1 cellular context compared by ENCODE assay signal in the genomic region with DNA sequence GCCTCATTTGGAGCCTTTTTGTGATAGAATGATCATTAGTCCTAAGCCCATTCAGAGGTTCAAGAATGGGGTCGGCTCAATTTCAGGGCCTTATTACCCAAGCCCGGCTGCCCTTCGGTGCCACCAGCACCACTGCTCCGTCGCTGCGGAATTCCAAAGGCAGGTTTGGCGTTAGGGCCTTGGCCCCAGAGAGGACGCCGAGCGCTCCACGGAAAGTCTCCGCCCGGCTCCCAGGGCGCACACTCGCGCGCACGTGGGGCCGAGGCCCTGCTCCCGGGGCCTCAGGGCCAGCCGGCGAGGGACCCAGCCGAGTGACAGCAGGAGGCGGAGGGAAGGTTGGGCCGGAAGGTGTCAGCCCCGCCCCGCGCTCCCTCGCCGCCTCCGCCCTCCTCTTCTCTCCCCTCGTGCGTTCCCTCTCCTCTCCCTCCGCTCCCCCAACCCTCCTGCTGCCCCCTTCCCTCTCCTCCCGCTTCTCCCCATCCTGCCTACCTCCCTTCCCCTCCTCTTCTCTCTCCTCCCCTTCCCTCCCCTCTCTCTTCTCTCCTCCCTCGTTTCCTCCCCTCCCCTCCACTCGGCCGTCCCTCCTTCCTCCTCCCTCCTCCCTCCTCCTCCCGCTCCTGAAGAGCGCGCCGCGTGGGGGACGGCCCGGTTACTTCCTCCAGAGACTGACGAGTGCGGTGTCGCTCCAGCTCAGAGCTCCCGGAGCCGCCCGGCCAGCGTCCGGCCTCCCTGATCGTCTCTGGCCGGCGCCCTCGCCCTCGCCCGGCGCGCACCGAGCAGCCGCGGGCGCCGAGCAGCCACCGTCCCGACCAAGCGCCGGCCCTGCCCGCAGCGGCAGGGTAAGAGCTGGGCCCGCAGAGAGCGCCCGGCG.
TF ChIP-seq lines count a peak whose summit lies in the region.

A gene (plus strand): TSS at position 648 of the 871 bp plus-strand sequence. CDS start 4,106 bp downstream, outside the sequence.

TF ChIP-seq in K562, 482 proteins besides CTCF, POLR2A, EP300 and RAD21 (continued from another document and continues in another):
- TF ChIP-seq, protein P1, sequence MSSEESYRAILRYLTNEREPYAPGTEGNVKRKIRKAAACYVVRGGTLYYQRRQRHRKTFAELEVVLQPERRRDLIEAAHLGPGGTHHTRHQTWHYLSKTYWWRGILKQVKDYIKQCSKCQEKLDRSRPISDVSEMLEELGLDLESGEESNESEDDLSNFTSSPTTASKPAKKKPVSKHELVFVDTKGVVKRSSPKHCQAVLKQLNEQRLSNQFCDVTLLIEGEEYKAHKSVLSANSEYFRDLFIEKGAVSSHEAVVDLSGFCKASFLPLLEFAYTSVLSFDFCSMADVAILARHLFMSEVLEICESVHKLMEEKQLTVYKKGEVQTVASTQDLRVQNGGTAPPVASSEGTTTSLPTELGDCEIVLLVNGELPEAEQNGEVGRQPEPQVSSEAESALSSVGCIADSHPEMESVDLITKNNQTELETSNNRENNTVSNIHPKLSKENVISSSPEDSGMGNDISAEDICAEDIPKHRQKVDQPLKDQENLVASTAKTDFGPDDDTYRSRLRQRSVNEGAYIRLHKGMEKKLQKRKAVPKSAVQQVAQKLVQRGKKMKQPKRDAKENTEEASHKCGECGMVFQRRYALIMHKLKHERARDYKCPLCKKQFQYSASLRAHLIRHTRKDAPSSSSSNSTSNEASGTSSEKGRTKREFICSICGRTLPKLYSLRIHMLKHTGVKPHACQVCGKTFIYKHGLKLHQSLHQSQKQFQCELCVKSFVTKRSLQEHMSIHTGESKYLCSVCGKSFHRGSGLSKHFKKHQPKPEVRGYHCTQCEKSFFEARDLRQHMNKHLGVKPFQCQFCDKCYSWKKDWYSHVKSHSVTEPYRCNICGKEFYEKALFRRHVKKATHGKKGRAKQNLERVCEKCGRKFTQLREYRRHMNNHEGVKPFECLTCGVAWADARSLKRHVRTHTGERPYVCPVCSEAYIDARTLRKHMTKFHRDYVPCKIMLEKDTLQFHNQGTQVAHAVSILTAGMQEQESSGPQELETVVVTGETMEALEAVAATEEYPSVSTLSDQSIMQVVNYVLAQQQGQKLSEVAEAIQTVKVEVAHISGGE (CRISPR knock-in tag; IDR thresholded peaks at IDR 0.05) = peak in 1 of 3 experiments; percentile 69; a peak in 2 of 6 replicates
- TF ChIP-seq, protein P2, sequence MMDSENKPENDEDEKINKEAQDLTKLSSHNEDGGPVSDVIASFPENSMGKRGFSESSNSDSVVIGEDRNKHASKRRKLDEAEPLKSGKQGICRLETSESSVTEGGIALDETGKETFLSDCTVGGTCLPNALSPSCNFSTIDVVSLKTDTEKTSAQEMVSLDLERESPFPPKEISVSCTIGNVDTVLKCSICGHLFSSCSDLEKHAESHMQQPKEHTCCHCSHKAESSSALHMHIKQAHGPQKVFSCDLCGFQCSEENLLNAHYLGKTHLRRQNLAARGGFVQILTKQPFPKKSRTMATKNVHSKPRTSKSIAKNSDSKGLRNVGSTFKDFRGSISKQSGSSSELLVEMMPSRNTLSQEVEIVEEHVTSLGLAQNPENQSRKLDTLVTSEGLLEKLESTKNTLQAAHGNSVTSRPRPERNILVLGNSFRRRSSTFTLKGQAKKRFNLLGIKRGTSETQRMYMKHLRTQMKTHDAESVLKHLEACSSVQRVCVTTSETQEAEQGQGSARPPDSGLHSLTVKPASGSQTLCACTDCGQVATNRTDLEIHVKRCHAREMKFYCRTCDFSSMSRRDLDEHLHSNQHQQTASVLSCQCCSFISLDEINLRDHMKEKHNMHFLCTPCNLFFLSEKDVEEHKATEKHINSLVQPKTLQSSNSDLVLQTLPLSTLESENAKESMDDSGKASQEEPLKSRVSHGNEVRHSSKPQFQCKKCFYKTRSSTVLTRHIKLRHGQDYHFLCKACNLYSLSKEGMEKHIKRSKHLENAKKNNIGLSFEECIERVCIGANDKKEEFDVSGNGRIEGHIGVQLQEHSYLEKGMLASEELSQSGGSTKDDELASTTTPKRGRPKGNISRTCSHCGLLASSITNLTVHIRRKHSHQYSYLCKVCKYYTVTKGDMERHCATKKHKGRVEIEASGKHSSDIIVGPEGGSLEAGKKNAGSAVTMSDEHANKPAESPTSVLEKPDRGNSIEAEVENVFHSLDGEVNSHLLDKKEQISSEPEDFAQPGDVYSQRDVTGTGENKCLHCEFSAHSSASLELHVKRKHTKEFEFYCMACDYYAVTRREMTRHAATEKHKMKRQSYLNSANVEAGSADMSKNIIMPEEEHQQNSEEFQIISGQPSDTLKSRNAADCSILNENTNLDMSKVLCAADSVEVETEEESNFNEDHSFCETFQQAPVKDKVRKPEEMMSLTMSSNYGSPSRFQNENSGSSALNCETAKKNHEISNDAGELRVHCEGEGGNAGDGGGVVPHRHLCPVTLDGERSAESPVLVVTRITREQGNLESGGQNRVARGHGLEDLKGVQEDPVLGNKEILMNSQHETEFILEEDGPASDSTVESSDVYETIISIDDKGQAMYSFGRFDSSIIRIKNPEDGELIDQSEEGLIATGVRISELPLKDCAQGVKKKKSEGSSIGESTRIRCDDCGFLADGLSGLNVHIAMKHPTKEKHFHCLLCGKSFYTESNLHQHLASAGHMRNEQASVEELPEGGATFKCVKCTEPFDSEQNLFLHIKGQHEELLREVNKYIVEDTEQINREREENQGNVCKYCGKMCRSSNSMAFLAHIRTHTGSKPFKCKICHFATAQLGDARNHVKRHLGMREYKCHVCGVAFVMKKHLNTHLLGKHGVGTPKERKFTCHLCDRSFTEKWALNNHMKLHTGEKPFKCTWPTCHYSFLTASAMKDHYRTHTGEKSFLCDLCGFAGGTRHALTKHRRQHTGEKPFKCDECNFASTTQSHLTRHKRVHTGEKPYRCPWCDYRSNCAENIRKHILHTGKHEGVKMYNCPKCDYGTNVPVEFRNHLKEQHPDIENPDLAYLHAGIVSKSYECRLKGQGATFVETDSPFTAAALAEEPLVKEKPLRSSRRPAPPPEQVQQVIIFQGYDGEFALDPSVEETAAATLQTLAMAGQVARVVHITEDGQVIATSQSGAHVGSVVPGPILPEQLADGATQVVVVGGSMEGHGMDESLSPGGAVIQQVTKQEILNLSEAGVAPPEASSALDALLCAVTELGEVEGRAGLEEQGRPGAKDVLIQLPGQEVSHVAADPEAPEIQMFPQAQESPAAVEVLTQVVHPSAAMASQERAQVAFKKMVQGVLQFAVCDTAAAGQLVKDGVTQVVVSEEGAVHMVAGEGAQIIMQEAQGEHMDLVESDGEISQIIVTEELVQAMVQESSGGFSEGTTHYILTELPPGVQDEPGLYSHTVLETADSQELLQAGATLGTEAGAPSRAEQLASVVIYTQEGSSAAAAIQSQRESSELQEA (IDR thresholded peaks at IDR 0.05; ENCODE audit: low read depth) = no peak
- TF ChIP-seq ZNF644 (tag; IDR thresholded peaks at IDR 0.05; ENCODE audit: low read depth) (no peak), ZKSCAN3 (CRISPR knock-in tag; IDR thresholded peaks at IDR 0.05) (no peak), SUPT5H (IDR thresholded peaks at IDR 0.05) (peak; percentile 91), SMAD2 (IDR thresholded peaks at IDR 0.05; ENCODE audit: low read depth, low read length) (no peak), ZNF184 (CRISPR knock-in tag; IDR thresholded peaks at IDR 0.05) (no peak), ZNF354B (CRISPR knock-in tag; IDR thresholded peaks at IDR 0.05) (no peak), TGIF2 (CRISPR knock-in tag; IDR thresholded peaks at IDR 0.05) (no peak; the same call in 1 of the 2 replicates), ZNF143 (CRISPR knock-in tag; IDR thresholded peaks at IDR 0.05) (no peak), LARP7 (IDR thresholded peaks at IDR 0.05) (peak; percentile 99), JUND (IDR thresholded peaks at IDR 0.05; ENCODE audit: borderline replicate concordance, low read depth, low read length) (0 out of 2 replicates have a peak, but pooled peaks have one; percentile 39), JUND (tag; IDR thresholded peaks at IDR 0.05; ENCODE audit: borderline replicate concordance, low read depth, low read length) (no peak; the same call in 2 of the 3 replicates), ELF4 (CRISPR knock-in tag; IDR thresholded peaks at IDR 0.05) (peak; percentile 89), U2AF2 (optimal IDR thresholded peaks at IDR 0.05; ENCODE audit: low read depth, low read length) (no peak), NFIC (IDR thresholded peaks at IDR 0.05) (peak; percentile 39; the same call in 1 of the 2 replicates), ZNF146 (CRISPR knock-in tag; IDR thresholded peaks at IDR 0.05; ENCODE audit: unreplicated experiment) (no peak)
- TF ChIP-seq, protein P3, sequence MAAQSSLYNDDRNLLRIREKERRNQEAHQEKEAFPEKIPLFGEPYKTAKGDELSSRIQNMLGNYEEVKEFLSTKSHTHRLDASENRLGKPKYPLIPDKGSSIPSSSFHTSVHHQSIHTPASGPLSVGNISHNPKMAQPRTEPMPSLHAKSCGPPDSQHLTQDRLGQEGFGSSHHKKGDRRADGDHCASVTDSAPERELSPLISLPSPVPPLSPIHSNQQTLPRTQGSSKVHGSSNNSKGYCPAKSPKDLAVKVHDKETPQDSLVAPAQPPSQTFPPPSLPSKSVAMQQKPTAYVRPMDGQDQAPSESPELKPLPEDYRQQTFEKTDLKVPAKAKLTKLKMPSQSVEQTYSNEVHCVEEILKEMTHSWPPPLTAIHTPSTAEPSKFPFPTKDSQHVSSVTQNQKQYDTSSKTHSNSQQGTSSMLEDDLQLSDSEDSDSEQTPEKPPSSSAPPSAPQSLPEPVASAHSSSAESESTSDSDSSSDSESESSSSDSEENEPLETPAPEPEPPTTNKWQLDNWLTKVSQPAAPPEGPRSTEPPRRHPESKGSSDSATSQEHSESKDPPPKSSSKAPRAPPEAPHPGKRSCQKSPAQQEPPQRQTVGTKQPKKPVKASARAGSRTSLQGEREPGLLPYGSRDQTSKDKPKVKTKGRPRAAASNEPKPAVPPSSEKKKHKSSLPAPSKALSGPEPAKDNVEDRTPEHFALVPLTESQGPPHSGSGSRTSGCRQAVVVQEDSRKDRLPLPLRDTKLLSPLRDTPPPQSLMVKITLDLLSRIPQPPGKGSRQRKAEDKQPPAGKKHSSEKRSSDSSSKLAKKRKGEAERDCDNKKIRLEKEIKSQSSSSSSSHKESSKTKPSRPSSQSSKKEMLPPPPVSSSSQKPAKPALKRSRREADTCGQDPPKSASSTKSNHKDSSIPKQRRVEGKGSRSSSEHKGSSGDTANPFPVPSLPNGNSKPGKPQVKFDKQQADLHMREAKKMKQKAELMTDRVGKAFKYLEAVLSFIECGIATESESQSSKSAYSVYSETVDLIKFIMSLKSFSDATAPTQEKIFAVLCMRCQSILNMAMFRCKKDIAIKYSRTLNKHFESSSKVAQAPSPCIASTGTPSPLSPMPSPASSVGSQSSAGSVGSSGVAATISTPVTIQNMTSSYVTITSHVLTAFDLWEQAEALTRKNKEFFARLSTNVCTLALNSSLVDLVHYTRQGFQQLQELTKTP (IDR thresholded peaks at IDR 0.05; ENCODE audit: low read depth in 1 of 2, partially characterized antibody in 2 of 2) = peak in 1 of 2 experiments; percentile 83
- TF ChIP-seq, protein P4, sequence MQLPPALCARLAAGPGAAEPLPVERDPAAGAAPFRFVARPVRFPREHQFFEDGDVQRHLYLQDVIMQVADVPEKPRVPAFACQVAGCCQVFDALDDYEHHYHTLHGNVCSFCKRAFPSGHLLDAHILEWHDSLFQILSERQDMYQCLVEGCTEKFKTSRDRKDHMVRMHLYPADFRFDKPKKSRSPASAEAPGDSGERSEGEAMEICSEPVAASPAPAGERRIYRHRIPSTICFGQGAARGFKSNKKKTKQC (CRISPR knock-in tag; IDR thresholded peaks at IDR 0.05) = peak; percentile 69; the same call in 1 of the 2 replicates
- TF ChIP-seq, protein P5, sequence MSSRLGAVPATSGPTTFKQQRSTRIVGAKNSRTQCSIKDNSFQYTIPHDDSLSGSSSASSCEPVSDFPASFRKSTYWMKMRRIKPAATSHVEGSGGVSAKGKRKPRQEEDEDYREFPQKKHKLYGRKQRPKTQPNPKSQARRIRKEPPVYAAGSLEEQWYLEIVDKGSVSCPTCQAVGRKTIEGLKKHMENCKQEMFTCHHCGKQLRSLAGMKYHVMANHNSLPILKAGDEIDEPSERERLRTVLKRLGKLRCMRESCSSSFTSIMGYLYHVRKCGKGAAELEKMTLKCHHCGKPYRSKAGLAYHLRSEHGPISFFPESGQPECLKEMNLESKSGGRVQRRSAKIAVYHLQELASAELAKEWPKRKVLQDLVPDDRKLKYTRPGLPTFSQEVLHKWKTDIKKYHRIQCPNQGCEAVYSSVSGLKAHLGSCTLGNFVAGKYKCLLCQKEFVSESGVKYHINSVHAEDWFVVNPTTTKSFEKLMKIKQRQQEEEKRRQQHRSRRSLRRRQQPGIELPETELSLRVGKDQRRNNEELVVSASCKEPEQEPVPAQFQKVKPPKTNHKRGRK (tag; IDR thresholded peaks at IDR 0.05) = peak; percentile 82
- TF ChIP-seq, protein P6, sequence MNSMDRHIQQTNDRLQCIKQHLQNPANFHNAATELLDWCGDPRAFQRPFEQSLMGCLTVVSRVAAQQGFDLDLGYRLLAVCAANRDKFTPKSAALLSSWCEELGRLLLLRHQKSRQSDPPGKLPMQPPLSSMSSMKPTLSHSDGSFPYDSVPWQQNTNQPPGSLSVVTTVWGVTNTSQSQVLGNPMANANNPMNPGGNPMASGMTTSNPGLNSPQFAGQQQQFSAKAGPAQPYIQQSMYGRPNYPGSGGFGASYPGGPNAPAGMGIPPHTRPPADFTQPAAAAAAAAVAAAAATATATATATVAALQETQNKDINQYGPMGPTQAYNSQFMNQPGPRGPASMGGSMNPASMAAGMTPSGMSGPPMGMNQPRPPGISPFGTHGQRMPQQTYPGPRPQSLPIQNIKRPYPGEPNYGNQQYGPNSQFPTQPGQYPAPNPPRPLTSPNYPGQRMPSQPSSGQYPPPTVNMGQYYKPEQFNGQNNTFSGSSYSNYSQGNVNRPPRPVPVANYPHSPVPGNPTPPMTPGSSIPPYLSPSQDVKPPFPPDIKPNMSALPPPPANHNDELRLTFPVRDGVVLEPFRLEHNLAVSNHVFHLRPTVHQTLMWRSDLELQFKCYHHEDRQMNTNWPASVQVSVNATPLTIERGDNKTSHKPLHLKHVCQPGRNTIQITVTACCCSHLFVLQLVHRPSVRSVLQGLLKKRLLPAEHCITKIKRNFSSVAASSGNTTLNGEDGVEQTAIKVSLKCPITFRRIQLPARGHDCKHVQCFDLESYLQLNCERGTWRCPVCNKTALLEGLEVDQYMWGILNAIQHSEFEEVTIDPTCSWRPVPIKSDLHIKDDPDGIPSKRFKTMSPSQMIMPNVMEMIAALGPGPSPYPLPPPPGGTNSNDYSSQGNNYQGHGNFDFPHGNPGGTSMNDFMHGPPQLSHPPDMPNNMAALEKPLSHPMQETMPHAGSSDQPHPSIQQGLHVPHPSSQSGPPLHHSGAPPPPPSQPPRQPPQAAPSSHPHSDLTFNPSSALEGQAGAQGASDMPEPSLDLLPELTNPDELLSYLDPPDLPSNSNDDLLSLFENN (IDR thresholded peaks at IDR 0.05; ENCODE audit: low read depth in 2 of 2, low read length in 2 of 2) = peak in 1 of 2 experiments; percentile 65; a peak in 1 of 4 replicates
- TF ChIP-seq, protein P7, sequence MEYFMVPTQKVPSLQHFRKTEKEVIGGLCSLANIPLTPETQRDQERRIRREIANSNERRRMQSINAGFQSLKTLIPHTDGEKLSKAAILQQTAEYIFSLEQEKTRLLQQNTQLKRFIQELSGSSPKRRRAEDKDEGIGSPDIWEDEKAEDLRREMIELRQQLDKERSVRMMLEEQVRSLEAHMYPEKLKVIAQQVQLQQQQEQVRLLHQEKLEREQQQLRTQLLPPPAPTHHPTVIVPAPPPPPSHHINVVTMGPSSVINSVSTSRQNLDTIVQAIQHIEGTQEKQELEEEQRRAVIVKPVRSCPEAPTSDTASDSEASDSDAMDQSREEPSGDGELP (CRISPR knock-in tag; IDR thresholded peaks at IDR 0.05; ENCODE audit: borderline replicate concordance) = peak; percentile 84
